In the genomic region with DNA sequence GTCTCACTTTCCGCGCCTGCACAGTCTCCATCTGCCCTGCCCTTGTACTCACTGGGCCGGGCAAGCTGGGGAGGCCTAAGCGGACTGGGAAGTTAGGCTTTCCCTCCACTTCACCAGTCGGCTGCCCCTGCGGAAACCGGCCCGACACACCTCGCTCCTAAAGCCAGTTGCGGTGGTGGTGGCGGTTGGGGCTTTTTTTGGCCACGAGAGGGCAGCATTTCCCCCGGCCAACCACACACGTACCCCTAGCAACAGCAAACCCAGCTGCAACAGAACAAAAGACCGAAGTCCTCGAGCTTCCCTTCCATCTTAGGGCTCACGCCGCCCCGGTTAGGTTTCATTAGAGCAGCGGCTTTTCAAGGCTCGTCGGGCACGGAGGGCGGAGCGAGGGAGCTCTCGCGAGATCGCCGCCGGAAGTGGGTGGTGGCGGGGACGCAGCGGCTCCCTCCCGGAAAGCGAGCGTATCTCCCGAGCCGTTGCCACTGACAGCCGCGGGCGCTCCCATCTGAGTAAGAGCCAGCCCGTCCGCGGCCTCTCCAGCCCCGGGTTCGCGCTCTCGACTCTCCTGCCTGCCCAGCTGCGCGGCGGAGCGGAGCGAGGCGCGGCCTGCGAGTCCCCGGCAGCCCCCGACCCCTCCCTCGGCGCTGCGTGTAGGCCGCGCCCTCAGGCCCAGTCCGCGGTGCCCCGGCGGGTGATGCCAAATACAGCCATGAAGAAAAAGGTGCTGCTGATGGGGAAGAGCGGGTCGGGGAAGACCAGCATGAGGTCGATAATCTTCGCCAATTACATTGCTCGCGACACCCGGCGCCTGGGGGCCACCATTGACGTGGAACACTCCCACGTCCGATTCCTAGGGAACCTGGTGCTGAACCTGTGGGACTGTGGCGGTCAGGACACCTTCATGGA, we compare ENCODE assay signal across 1 cellular context.
TF ChIP-seq lines count a peak whose summit lies in the region.

A gene with protein sequence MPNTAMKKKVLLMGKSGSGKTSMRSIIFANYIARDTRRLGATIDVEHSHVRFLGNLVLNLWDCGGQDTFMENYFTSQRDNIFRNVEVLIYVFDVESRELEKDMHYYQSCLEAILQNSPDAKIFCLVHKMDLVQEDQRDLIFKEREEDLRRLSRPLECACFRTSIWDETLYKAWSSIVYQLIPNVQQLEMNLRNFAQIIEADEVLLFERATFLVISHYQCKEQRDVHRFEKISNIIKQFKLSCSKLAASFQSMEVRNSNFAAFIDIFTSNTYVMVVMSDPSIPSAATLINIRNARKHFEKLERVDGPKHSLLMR (plus strand): TSS at position 462 of the 906 bp plus-strand sequence. CDS start 233 bp downstream, at position 695.

TF ChIP-seq in neural cell, 6 proteins besides CTCF, POLR2A, EP300 and RAD21 (continued from another document):
- TF ChIP-seq REST (IDR thresholded peaks at IDR 0.05; ENCODE audit: borderline replicate concordance) (no peak), SMC3 (conservative IDR thresholded peaks at IDR 0.05; ENCODE audit: poor library complexity) (peak; percentile 89), EZH2 (IDR thresholded peaks at IDR 0.05; ENCODE audit: borderline replicate concordance, insufficient read depth, low read length, poor library complexity, severe bottlenecking) (no peak), MXI1 (conservative IDR thresholded peaks at IDR 0.05; ENCODE audit: poor library complexity, severe bottlenecking) (peak; percentile 73)
